In the genomic region with DNA sequence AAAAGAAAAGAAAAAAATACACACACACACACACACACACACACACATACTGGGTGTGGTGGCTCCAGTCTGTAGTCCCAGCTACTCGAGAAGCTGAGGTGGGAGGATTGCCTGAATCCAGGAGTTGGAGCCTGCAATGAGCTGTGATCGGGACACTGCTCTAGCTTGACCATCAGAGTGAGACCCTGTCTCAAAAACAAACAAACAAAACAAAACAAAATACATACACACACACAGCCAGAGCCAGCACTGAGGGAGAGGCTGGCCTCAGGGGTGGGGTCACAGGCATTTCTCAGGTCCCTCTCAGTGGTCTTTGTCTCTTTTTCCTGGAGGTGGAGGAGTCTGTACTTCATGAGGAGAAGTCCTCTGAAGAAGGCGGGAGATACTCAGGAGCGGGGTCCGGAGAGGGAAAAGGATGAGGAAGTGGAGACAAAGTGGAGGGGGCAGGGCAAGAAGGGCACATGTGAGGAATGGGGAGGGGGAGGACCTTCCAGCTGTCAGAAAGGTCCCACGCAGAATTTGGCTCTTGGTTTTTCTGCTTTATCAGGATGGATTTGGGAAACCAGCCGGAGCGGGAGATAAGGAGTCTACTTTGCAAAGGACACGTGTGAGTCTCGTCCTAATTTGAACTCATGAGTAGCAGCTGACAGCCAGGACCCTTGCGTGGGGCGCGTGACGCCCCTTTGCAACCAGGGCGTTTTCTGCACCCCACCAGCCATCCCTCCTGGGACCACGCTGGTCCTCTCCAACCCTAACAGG, we compare ENCODE assay signal across 1 cellular context.
TF ChIP-seq lines count a peak whose summit lies in the region.

No MANE protein-coding gene starts in this region.

TF ChIP-seq in K562, 482 proteins besides CTCF, POLR2A, EP300 and RAD21 (continued from another document):
- TF ChIP-seq MYNN (IDR thresholded peaks at IDR 0.05) (no peak), MYNN (CRISPR knock-in tag; IDR thresholded peaks at IDR 0.05) (no peak), THAP7 (CRISPR knock-in tag; IDR thresholded peaks at IDR 0.05) (no peak), MED1 (CRISPR knock-in tag; IDR thresholded peaks at IDR 0.05; ENCODE audit: borderline replicate concordance) (no peak), HNRNPK (IDR thresholded peaks at IDR 0.05; ENCODE audit: low read depth, low read length, poor library complexity, severe bottlenecking) (no peak), SLC30A9 (CRISPR knock-in tag; IDR thresholded peaks at IDR 0.05) (no peak), ZFP91 (CRISPR knock-in tag; IDR thresholded peaks at IDR 0.05) (no peak), NCOA2 (IDR thresholded peaks at IDR 0.05; ENCODE audit: partially characterized antibody in 2 of 2) (no peak), YBX1 (IDR thresholded peaks at IDR 0.05) (no peak)
- TF ChIP-seq, protein P1, sequence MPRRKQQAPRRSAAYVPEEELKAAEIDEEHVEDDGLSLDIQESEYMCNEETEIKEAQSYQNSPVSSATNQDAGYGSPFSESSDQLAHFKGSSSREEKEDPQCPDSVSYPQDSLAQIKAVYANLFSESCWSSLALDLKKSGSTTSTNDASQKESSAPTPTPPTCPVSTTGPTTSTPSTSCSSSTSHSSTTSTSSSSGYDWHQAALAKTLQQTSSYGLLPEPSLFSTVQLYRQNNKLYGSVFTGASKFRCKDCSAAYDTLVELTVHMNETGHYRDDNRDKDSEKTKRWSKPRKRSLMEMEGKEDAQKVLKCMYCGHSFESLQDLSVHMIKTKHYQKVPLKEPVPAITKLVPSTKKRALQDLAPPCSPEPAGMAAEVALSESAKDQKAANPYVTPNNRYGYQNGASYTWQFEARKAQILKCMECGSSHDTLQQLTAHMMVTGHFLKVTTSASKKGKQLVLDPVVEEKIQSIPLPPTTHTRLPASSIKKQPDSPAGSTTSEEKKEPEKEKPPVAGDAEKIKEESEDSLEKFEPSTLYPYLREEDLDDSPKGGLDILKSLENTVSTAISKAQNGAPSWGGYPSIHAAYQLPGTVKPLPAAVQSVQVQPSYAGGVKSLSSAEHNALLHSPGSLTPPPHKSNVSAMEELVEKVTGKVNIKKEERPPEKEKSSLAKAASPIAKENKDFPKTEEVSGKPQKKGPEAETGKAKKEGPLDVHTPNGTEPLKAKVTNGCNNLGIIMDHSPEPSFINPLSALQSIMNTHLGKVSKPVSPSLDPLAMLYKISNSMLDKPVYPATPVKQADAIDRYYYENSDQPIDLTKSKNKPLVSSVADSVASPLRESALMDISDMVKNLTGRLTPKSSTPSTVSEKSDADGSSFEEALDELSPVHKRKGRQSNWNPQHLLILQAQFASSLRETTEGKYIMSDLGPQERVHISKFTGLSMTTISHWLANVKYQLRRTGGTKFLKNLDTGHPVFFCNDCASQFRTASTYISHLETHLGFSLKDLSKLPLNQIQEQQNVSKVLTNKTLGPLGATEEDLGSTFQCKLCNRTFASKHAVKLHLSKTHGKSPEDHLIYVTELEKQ (CRISPR knock-in tag; IDR thresholded peaks at IDR 0.05), result no peak
- TF ChIP-seq, protein P2, sequence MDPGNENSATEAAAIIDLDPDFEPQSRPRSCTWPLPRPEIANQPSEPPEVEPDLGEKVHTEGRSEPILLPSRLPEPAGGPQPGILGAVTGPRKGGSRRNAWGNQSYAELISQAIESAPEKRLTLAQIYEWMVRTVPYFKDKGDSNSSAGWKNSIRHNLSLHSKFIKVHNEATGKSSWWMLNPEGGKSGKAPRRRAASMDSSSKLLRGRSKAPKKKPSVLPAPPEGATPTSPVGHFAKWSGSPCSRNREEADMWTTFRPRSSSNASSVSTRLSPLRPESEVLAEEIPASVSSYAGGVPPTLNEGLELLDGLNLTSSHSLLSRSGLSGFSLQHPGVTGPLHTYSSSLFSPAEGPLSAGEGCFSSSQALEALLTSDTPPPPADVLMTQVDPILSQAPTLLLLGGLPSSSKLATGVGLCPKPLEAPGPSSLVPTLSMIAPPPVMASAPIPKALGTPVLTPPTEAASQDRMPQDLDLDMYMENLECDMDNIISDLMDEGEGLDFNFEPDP (CRISPR knock-in tag; IDR thresholded peaks at IDR 0.05), result no peak
